Comparison of ENCODE assay signal across 1 cellular context in the genomic region with DNA sequence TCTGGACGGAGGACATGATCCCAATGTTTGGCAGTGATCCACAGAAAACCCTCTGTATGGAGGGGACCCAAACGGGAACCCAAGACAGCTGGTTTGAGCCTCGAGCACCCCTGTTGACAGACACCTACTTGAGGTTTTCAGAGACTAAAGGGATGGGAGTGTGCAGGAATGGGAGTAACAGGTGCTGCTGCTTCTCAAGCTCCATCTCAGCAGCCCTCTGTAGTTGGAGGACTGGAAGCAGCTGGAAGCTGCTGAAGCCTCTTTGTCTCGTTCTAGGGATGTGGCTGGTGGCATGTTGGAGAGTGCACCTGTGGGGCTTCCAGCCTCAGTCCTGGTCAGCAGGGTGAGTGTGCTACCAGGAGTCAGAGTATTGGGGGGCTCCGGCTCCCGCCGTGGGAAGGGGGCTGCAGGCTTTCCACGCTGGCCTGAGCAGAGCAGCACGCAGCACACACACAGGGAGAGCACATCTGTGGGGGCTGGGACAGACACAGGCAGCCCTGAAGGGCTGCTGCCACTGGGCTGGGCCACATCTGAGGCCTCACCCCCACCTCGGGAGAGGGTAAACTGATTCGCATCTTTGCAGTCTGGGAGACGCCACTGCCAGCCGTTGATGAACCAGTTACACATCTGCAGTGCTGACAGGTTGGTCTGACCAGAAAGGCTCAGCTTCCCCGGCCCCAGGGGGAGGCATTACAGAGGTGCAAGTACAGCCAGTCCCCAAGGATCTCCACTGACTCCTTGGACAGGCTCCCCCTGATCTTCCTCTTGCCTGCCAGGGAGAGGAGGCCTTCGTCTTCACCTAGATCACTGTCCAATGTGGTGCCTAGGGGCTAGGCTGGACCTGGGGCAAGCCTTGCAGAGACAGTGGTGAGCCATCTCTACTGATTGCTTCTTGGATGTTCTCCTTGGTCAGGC.
TF ChIP-seq lines count a peak whose summit lies in the region.

No MANE protein-coding gene starts in this region.

TF ChIP-seq in GM12878, 131 proteins besides CTCF, POLR2A, EP300 and RAD21:
- no peak for TF ChIP-seq NR2C2 (IDR thresholded peaks at IDR 0.05; ENCODE audit: borderline replicate concordance, control insufficient read depth, insufficient read length, low read depth)
- TF ChIP-seq SREBF2 (IDR thresholded peaks at IDR 0.05; ENCODE audit: low read length) = no peak
- TF ChIP-seq SUZ12 (IDR thresholded peaks at IDR 0.05; ENCODE audit: unreplicated experiment) = no peak
- no peak for TF ChIP-seq RFX5 (IDR thresholded peaks at IDR 0.05; ENCODE audit: low read depth, low read length)
- no peak for TF ChIP-seq KAT2A (conservative IDR thresholded peaks at IDR 0.05; ENCODE audit: control insufficient read depth, low read depth, low read length)
- no peak for TF ChIP-seq HDAC6 (IDR thresholded peaks at IDR 0.05; ENCODE audit: unreplicated experiment)
- TF ChIP-seq E4F1 (IDR thresholded peaks at IDR 0.05; ENCODE audit: borderline replicate concordance, partially characterized antibody) = no peak
